ENCODE assay signal across 10 cellular contexts in genomic region chr3:140247775-140248174, GRCh38.
"Had no signal": no experiment of that assay in that cellular context is flagged by ENCODE, and none has a peak within 500 bp of the region (broad histone marks: within the 10 kb centered on the region; RNA-seq: fewer than 3 reads in every experiment).

No MANE protein-coding gene starts in this region.

- ATAC-seq: activated naive CD4-positive, alpha-beta T cell treated with anti-CD3 and anti-CD28 coated beads, Interleukin-2, amount 50 U/mL, for 72 hours; sciatic nerve; stimulated activated memory B cell treated with anti-CD40 and anti-IgM and Interleukin-4, amounts not matched to agents 10 μg/mL and 1 μg/mL and 100 μg/mL, for 72 hours; WTC11 had no signal

- DNase-seq: activated T-cell treated with anti-CD3 and anti-CD28 coated beads, Interleukin-2, amount 50 U/mL, for 1 hour; aorta; kidney; stimulated activated CD4-positive, alpha-beta T cell treated with anti-CD3 and anti-CD28 coated beads, Interleukin-15, amount 100 ng/mL, for 24 hours; stomach; T-helper 9 cell had no signal
